8 cellular contexts compared by ENCODE assay signal in genomic region chr20:30537459-30537858, GRCh38.
DNase-seq lines count a peak whose midpoint lies in the region; ATAC-seq, FAIRE-seq and TF ChIP-seq lines count a peak whose summit lies in the region.
"Not testable (repeated sequence)": the region's sequence is repeated elsewhere in the genome, so short reads cannot be mapped to it uniquely, and the experiment has no call there.

No MANE protein-coding gene starts in this region.

- H3K4me1 ChIP-seq in IMR-90 (ENCODE audit: control insufficient read depth, insufficient read depth, low read length); SK-N-SH (ENCODE audit: control insufficient read depth in 1 of 2, insufficient read depth in 2 of 2, low read depth in 1 of 2, low read length in 1 of 2); astrocyte (ENCODE audit: insufficient read depth, low read length); iPS-15b (ENCODE audit: control insufficient read depth, insufficient read depth, low read length): not testable (repeated sequence)

- TF ChIP-seq CTCF in IMR-90 (conservative IDR thresholded peaks at IDR 0.05; ENCODE audit: low read depth, low read length); SK-N-SH (IDR thresholded peaks at IDR 0.05); astrocyte (IDR thresholded peaks at IDR 0.05; ENCODE audit: insufficient read depth, low read depth, low read length): not testable (repeated sequence)

- in situ Hi-C loops in IMR-90 (cut with MboI; ENCODE audit: low sequenced_read_pairs): not testable (repeated sequence)

- H3K9ac ChIP-seq in IMR-90 (ENCODE audit: low read depth, low read length); SK-N-SH; astrocyte (ENCODE audit: low read length); iPS-15b (ENCODE audit: low read depth, low read length): not testable (repeated sequence)

- FAIRE-seq in astrocyte (lab: Jason Lieb, UNC): not testable (repeated sequence)

- peak overlapping the region; percentile 19 for H3K27ac Mint-ChIP-seq in astrocyte (ENCODE audit: unreplicated experiment)

- H3K9me2 ChIP-seq in SK-N-SH: not testable (repeated sequence)

- H3K27me3 ChIP-seq in IMR-90 (ENCODE audit: control insufficient read depth, insufficient read depth, low read length); SK-N-SH (ENCODE audit: insufficient read depth); astrocyte (ENCODE audit: insufficient read depth, low read length); iPS-15b (ENCODE audit: control insufficient read depth, insufficient read depth, low read length): not testable (repeated sequence)

- H3K14ac ChIP-seq in IMR-90 (replicated peaks; ENCODE audit: low read depth, low read length): not testable (repeated sequence)

- H2BK120ac ChIP-seq in IMR-90 (ENCODE audit: low read depth, low read length): not testable (repeated sequence)

- WGBS in IMR-90 (ENCODE audit: extremely low coverage in 2 of 2, insufficient read length in 1 of 2), 2 experiments: 45% methylated on average over 16 of the region's 20 CpGs; no CpG with 5 or more reads in 1 of the 2 experiments
- WGBS in SK-N-SH (ENCODE audit: low lambda C conversion rate): 8% methylated on average over 20 of the region's 20 CpGs

- H3K36me3 ChIP-seq in IMR-90 (ENCODE audit: control insufficient read depth, insufficient read depth, low read length); SK-N-SH (replicated peaks in 1 of 2; ENCODE audit: control insufficient read depth in 1 of 2, insufficient read depth in 2 of 2, low read length in 1 of 2); astrocyte (ENCODE audit: insufficient read depth, low read length); iPS-15b (ENCODE audit: control insufficient read depth, insufficient read depth, low read length): not testable (repeated sequence)

- H3K56ac ChIP-seq in IMR-90 (ENCODE audit: extremely low read depth, insufficient read depth, low read length): not testable (repeated sequence)

- not testable (repeated sequence) for BruUV-seq in IMR-90 (replicated peaks; lab: Mats Ljungman, UMichigan)

- CTCF ChIA-PET in IMR-90 (lab: Yijun Ruan, JAX); SK-N-SH (lab: Yijun Ruan, JAX): not testable (repeated sequence)

- H4K8ac ChIP-seq in IMR-90 (ENCODE audit: low read depth in 2 of 2, low read length in 2 of 2): not testable (repeated sequence)

- H4K5ac ChIP-seq in IMR-90 (ENCODE audit: low read depth, low read length): not testable (repeated sequence)

- H3K18ac ChIP-seq in IMR-90 (ENCODE audit: low read depth, low read length): not testable (repeated sequence)

- POLR2A ChIA-PET in IMR-90 (lab: Charles Lee; ENCODE audit: unreplicated experiment); SK-N-SH (lab: Yijun Ruan, JAX): not testable (repeated sequence)

- not testable (repeated sequence) for H3K36me3 Mint-ChIP-seq in astrocyte (ENCODE audit: low read depth, unreplicated experiment)

- H3K9me3 ChIP-seq in IMR-90 (ENCODE audit: control insufficient read depth, insufficient read depth, low read length); SK-N-SH; astrocyte (ENCODE audit: insufficient read depth, low read depth, low read length); iPS-15b (ENCODE audit: control insufficient read depth, insufficient read depth, low read length): not testable (repeated sequence)

- H2AFZ ChIP-seq in IMR-90 (replicated peaks; ENCODE audit: low read length, poor library complexity); astrocyte (ENCODE audit: low read depth, low read length): not testable (repeated sequence)
- H2AFZ ChIP-seq in SK-N-SH (ENCODE audit: low read depth): peak overlapping the region; percentile 86

- H2BK15ac ChIP-seq in IMR-90 (ENCODE audit: low read depth, low read length): not testable (repeated sequence)

- H3K27ac ChIP-seq in IMR-90 (ENCODE audit: insufficient read depth, low read length); SK-N-SH (ENCODE audit: low read depth in 2 of 2, low read length in 1 of 2); astrocyte (ENCODE audit: low read depth, low read length): not testable (repeated sequence)

- not testable (repeated sequence) for H3K4me3 ChIP-seq in IMR-90 (ENCODE audit: insufficient read depth, low read depth, low read length); astrocyte (ENCODE audit: insufficient read depth, low read depth, low read length)
- peak overlapping the region; percentile 52 to 66 for H3K4me3 ChIP-seq in SK-N-SH (ENCODE audit: low read depth in 2 of 2, low read length in 1 of 2)
- peak overlapping the region; percentile 49 for H3K4me3 ChIP-seq in iPS-15b (ENCODE audit: low read depth, low read length)

- TF ChIP-seq EP300 in SK-N-SH (IDR thresholded peaks at IDR 0.05; ENCODE audit: borderline replicate concordance in 1 of 2, low read depth in 1 of 2, low read length in 1 of 2): not testable (repeated sequence)

- not testable (repeated sequence) for H3K79me1 ChIP-seq in IMR-90 (ENCODE audit: low read depth in 1 of 2, low read length in 2 of 2)

- not testable (repeated sequence) for H2AK9ac ChIP-seq in IMR-90 (replicated peaks; ENCODE audit: low read depth, low read length, poor library complexity)

- DNase-seq in Ammon's horn (ENCODE audit: low spot score): peak; percentile 25
- DNase-seq in IMR-90; astrocyte (ENCODE audit: low read depth): not testable (repeated sequence)
- peak; percentile 78 for DNase-seq in SK-N-SH
- DNase-seq in foreskin melanocyte: peak; percentile 29
- DNase-seq in middle frontal gyrus (ENCODE audit: extremely low spot score, low spot score): peak; percentile 30
- peak; percentile 17 for DNase-seq in stimulated activated CD4-positive, alpha-beta T cell treated with anti-CD3 and anti-CD28 coated beads, Interleukin-15, amount 100 ng/mL, for 24 hours

- not testable (repeated sequence) for H2BK20ac ChIP-seq in IMR-90 (ENCODE audit: low read depth, low read length)

- not testable (repeated sequence) for H3K9me3 Mint-ChIP-seq in astrocyte (ENCODE audit: unreplicated experiment)

- not testable (repeated sequence) for H3K23ac ChIP-seq in IMR-90 (ENCODE audit: low read depth, low read length)

- H2AK5ac ChIP-seq in IMR-90 (ENCODE audit: low read depth, low read length): not testable (repeated sequence)

- H3F3A ChIP-seq in SK-N-SH (replicated peaks; ENCODE audit: insufficient read depth): not testable (repeated sequence)

- not testable (repeated sequence) for H2BK5ac ChIP-seq in IMR-90 (ENCODE audit: low read depth, low read length, poor library complexity, severe bottlenecking)

- not testable (repeated sequence) for H3K79me2 ChIP-seq in SK-N-SH (ENCODE audit: insufficient read depth); astrocyte (ENCODE audit: insufficient read depth, low read length)

- ATAC-seq in IMR-90 (ENCODE audit: low read depth): peak; percentile 62

- not testable (repeated sequence) for H3K4ac ChIP-seq in IMR-90 (ENCODE audit: low read depth, low read length)

- not testable (repeated sequence) for H3K4me1 Mint-ChIP-seq in astrocyte (ENCODE audit: low read depth, unreplicated experiment)

- H3K27me3 Mint-ChIP-seq in astrocyte (ENCODE audit: low read depth, unreplicated experiment): not testable (repeated sequence)

- H3K4me3 Mint-ChIP-seq in astrocyte (ENCODE audit: unreplicated experiment): peak overlapping the region; percentile 87

- not testable (repeated sequence) for TF ChIP-seq POLR2A in IMR-90 (IDR thresholded peaks at IDR 0.05; ENCODE audit: low read depth, low read length)

- intact Hi-C loops in IMR-90 (cut with micrococcal nuclease): not testable (repeated sequence)

- dilution Hi-C loops in IMR-90 (cut with HindIII; ENCODE audit: low sequenced_read_pairs, unreplicated experiment): not testable (repeated sequence)

- not testable (repeated sequence) for H3K9me1 ChIP-seq in IMR-90 (ENCODE audit: insufficient read depth, low read length)

- not testable (repeated sequence) for H3K4me2 ChIP-seq in IMR-90 (ENCODE audit: low read depth, low read length); astrocyte (ENCODE audit: low read length)
- peak overlapping the region; percentile 74 for H3K4me2 ChIP-seq in SK-N-SH

- H4K91ac ChIP-seq in IMR-90 (ENCODE audit: insufficient read depth, low read depth, low read length): not testable (repeated sequence)

- TF ChIP-seq RAD21 in IMR-90 (IDR thresholded peaks at IDR 0.05; ENCODE audit: low read length); SK-N-SH (IDR thresholded peaks at IDR 0.05; ENCODE audit: low read length): not testable (repeated sequence)

- not testable (repeated sequence) for H4K20me1 ChIP-seq in IMR-90 (ENCODE audit: insufficient read depth, low read length); SK-N-SH (ENCODE audit: insufficient read depth); astrocyte (ENCODE audit: insufficient read depth, low read length)

TF ChIP-seq in SK-N-SH, 30 proteins besides CTCF, POLR2A, EP300 and RAD21:
- TF ChIP-seq POLR2AphosphoS5 (IDR thresholded peaks at IDR 0.05; ENCODE audit: low read depth, low read length): 0 out of 2 replicates have a peak, but pooled peaks have one; percentile 19
- TF ChIP-seq NRF1 (IDR thresholded peaks at IDR 0.05; ENCODE audit: low read depth, low read length): peak; percentile 87
- TF ChIP-seq YY1 (IDR thresholded peaks at IDR 0.05; ENCODE audit: low read depth): peak; percentile 62; the same call in 1 of the 2 replicates
